ENCODE assay signal across 8 cellular contexts in the genomic region with DNA sequence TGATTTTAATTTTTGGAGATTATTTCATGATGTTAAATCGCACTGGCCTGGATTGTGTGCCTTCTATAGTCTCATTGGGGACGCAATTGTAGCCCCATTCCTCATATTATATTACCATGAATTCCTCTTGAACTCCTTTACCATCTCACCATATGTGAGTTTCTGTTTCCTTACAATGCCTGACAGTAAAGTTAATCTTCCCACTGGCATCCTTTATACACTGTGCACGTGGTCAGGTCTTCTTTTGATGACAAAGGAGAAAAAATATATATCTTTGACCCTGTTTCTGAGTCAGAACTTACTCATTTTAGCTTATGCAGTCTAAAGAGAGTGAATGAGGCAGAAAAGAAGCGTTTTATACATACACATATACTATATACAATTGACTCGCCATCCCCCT. TPM values are rescaled to one million over a fixed set of nuclear protein-coding genes. Genes with fewer than 3 reads are reported as not detected.
DNase-seq lines count a peak whose midpoint lies in the region; TF ChIP-seq lines count a peak whose summit lies in the region.

No MANE protein-coding gene starts in this region.

- H3K27ac ChIP-seq in dorsolateral prefrontal cortex: peak overlapping the region in 53 of 59 donors; percentile 1 to 96 (median 87)
- peak overlapping the region; percentile 60 for H3K27ac ChIP-seq in neutrophil

- H3K4me3 ChIP-seq in NB4 (ENCODE audit: low read depth, low read length): peak overlapping the region; percentile 72
- peak overlapping the region; percentile 67 to 98 (median 93) for H3K4me3 ChIP-seq in dorsolateral prefrontal cortex
- peak overlapping the region; percentile 81 to 88 for H3K4me3 ChIP-seq in neutrophil (ENCODE audit: low read depth in 1 of 2, low read length in 1 of 2)

- TF ChIP-seq POLR2A in NB4 (IDR thresholded peaks at IDR 0.05; ENCODE audit: extremely low read depth, insufficient read length): no peak

- no peaks in the 10 kb centered on the region for H3K36me3 ChIP-seq in neutrophil

- DNase-seq in EL: peak; percentile 79
- peak; percentile 13 for DNase-seq in NB4 (ENCODE audit: low read depth)
- DNase-seq in dorsolateral prefrontal cortex: no peak
- no peak for DNase-seq in NCI-H187 (lab: John Stamatoyannopoulos, UW)
- DNase-seq in GM19240 (ENCODE audit: insufficient read length, low spot score): no peak
- no peak for DNase-seq in putamen (ENCODE audit: low spot score)
- DNase-seq in iPS-NIHi11 (ENCODE audit: low spot score): no peak

- no peaks in the 10 kb centered on the region for H3K9me3 ChIP-seq in neutrophil

- H3K4me1 ChIP-seq in neutrophil (ENCODE audit: control insufficient read depth in 1 of 2, insufficient read depth in 1 of 2, low read depth in 1 of 2, low read length in 1 of 2): peaks cover 24% of the 10 kb centered on the region in 2 experiments

- H3K27me3 ChIP-seq in dorsolateral prefrontal cortex: no peaks in the 10 kb centered on the region
- H3K27me3 ChIP-seq in neutrophil: peaks cover 10% of the 10 kb centered on the region

- intact Hi-C loops in dorsolateral prefrontal cortex (cut with DNase I): no loop called here

- TF ChIP-seq CTCF in NB4 (IDR thresholded peaks at IDR 0.05; ENCODE audit: low read depth, low read length) (no peak), dorsolateral prefrontal cortex (IDR thresholded peaks at IDR 0.05 in 54 of 56, conservative IDR thresholded peaks at IDR 0.05 in 2 of 56; ENCODE audit: low read depth in 1 of 56, partially characterized antibody in 56 of 56) (no peak), neutrophil (IDR thresholded peaks at IDR 0.05) (no peak)

RNA-seq across cellular contexts. Expression of a gene that starts 0.8 kb away (rescaled TPM):
- total RNA-seq in dorsolateral prefrontal cortex: 10 to 100 TPM; 29.3 to 50.9 (median 40.0) TPM

Comparison
In these comparisons a context has a peak if more than half of its experiments do, and no peak if none do; other contexts are left out.
1. DNase-seq: peak in EL (single experiment) and NB4 (single experiment); none in dorsolateral prefrontal cortex (0 of 10), NCI-H187 (0 of 2), GM19240 (single experiment), putamen (single experiment) and iPS-NIHi11 (single experiment).
2. Peak in every context shown above with its lines, with median percentiles within 50 percentile points of each other: H3K4me3 ChIP-seq.